Comparison of ENCODE assay signal across 8 cellular contexts in the genomic region with DNA sequence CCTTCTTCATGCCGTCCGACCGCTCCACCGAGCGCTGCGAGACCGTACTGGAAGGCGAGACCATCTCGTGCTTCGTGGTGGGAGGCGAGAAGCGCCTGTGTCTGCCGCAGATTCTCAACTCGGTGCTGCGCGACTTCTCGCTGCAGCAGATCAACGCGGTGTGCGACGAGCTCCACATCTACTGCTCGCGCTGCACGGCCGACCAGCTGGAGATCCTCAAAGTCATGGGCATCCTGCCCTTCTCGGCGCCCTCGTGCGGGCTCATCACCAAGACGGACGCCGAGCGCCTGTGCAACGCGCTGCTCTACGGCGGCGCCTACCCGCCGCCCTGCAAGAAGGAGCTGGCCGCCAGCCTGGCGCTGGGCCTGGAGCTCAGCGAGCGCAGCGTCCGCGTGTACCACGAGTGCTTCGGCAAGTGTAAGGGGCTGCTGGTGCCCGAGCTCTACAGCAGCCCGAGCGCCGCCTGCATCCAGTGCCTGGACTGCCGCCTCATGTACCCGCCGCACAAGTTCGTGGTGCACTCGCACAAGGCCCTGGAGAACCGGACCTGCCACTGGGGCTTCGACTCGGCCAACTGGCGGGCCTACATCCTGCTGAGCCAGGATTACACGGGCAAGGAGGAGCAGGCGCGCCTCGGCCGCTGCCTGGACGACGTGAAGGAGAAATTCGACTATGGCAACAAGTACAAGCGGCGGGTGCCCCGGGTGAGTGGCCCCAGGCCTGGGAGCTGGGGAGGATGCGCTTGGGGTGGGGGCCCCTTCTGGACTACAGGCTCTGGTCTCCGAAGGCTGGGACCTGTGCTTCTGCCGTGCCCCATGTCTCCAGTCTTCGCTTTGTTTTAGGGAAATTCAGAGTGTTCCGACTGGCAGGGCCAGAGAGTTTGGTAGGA. TPM values are rescaled to one million over a fixed set of nuclear protein-coding genes. Genes with fewer than 3 reads are reported as not detected.
DNase-seq lines count a peak whose midpoint lies in the region; ATAC-seq and TF ChIP-seq lines count a peak whose summit lies in the region.

No MANE protein-coding gene starts in this region.

- TF ChIP-seq CTCF in LNCaP clone FGC (IDR thresholded peaks at IDR 0.05; ENCODE audit: control insufficient read depth, extremely low read depth, insufficient read depth): peak; percentile 24

- H3K4me1 ChIP-seq in iPS-20b (ENCODE audit: insufficient read depth, low read length) (peaks cover 9% of the 10 kb centered on the region; the same call in 1 of the 2 replicates), skeletal muscle tissue (ENCODE audit: control insufficient read depth in 3 of 3, insufficient read depth in 3 of 3, low read length in 3 of 3) (peaks cover 50 to 59% (median 57%) of the 10 kb centered on the region in 3 donors)

- H3K9ac ChIP-seq in iPS-20b (ENCODE audit: low read depth, low read length): peak overlapping the region; percentile 80; the same call in 1 of the 2 replicates
- H3K9ac ChIP-seq in skeletal muscle tissue (ENCODE audit: low read depth in 1 of 3, low read length in 3 of 3): peak overlapping the region; percentile 79 to 88 (median 81)

- no peak for ATAC-seq in GM21367 (IDR thresholded peaks at IDR 0.05; ENCODE audit: unreplicated experiment)
- no peak for ATAC-seq in HG03095 (IDR thresholded peaks at IDR 0.05; ENCODE audit: unreplicated experiment)

- DNase-seq in DMS53 (lab: John Stamatoyannopoulos, UW) (peak; percentile 85), LNCaP clone FGC (ENCODE audit: low read depth) (no peak), T-helper 2 cell (peak in 3 of 5 experiments; percentile 25 to 87 (median 46)), T47D (ENCODE audit: low read depth in 1 of 2, low spot score in 1 of 2) (peak; percentile 60 to 65)

- H3K9me3 ChIP-seq in iPS-20b (ENCODE audit: insufficient read depth, low read depth, low read length) (no peaks in the 10 kb centered on the region), skeletal muscle tissue (ENCODE audit: control insufficient read depth in 3 of 3, low read length in 3 of 3) (no peaks in the 10 kb centered on the region)

- in situ Hi-C loops in T47D (cut with HindIII; ENCODE audit: low pct_unique_long_range_greater_than_20kb, low sequenced_read_pairs): no loop called here

- H3K27ac ChIP-seq in iPS-20b (ENCODE audit: low read length): no peak overlapping the region
- peak overlapping the region; percentile 79 for H3K27ac ChIP-seq in skeletal muscle tissue (ENCODE audit: low read depth, low read length)

- H3K36me3 ChIP-seq in iPS-20b (ENCODE audit: insufficient read depth, low read depth, low read length) (no peaks in the 10 kb centered on the region), skeletal muscle tissue (ENCODE audit: control insufficient read depth in 3 of 3, insufficient read depth in 3 of 3, low read length in 3 of 3) (no peaks in the 10 kb centered on the region)

- H3K4me3 ChIP-seq in LNCaP clone FGC (ENCODE audit: low read depth, low read length): peak overlapping the region; percentile 71
- H3K4me3 ChIP-seq in iPS-20b (ENCODE audit: low read length): peak overlapping the region; percentile 87
- peak overlapping the region; percentile 81 to 86 (median 84) for H3K4me3 ChIP-seq in skeletal muscle tissue (ENCODE audit: low read length in 3 of 3)

- peaks cover 8% of the 10 kb centered on the region; the same call in 1 of the 2 replicates for H3K27me3 ChIP-seq in iPS-20b (ENCODE audit: insufficient read depth, low read length)
- no peaks in the 10 kb centered on the region for H3K27me3 ChIP-seq in skeletal muscle tissue (ENCODE audit: control insufficient read depth in 3 of 3, insufficient read depth in 3 of 3, low read length in 3 of 3)

RNA-seq across cellular contexts. Expression of a gene that starts 1.2 kb away (rescaled TPM):
- total RNA-seq in skeletal muscle tissue: 19.3 TPM

RNA-seq across cellular contexts. Expression of a gene that starts 34.7 kb away (rescaled TPM):
- total RNA-seq in skeletal muscle tissue: 13.0 TPM
